8 cellular contexts compared by ENCODE assay signal in genomic region chr14:65103150-65103760, GRCh38. TPM values are rescaled to one million over a fixed set of nuclear protein-coding genes. Genes with fewer than 3 reads are reported as not detected.
DNase-seq lines count a peak whose midpoint lies in the region; ATAC-seq and TF ChIP-seq lines count a peak whose summit lies in the region.

No MANE protein-coding gene starts in this region.

- DNase-seq in NCI-H82 treated with DMSO at 0.1 percent for 48 hours (lab: John Stamatoyannopoulos, UW; ENCODE audit: unreplicated experiment) (peak; percentile 16), MCF 10A (ENCODE audit: unreplicated experiment) (peak; percentile 13), mesothelial cell of epicardium (ENCODE audit: low spot score in 2 of 2, unreplicated experiment in 2 of 2) (no peak), cerebellar nuclear complex (lab: John Stamatoyannopoulos, UW) (no peak), ecto neural progenitor cell (ENCODE audit: low spot score) (no peak)

- no peaks in the 10 kb centered on the region for H3K27me3 Mint-ChIP-seq in MCF 10A (ENCODE audit: insufficient read depth, unreplicated experiment)
- no peaks in the 10 kb centered on the region for H3K27me3 Mint-ChIP-seq in mesothelial cell of epicardium (ENCODE audit: low read depth)

- H3K27ac Mint-ChIP-seq in MCF 10A (ENCODE audit: low read depth, unreplicated experiment) (no peak overlapping the region), mesothelial cell of epicardium (peak overlapping the region; percentile 94)

- H3K9me3 Mint-ChIP-seq in MCF 10A (ENCODE audit: unreplicated experiment) (no peaks in the 10 kb centered on the region), mesothelial cell of epicardium (no peaks in the 10 kb centered on the region)

- POLR2A ChIA-PET in MCF 10A (lab: Yijun Ruan, JAX): interaction anchor here (0.6 to 2.1 kb wide), 11 partner anchors 9 to 1407 kb away, joined by 3 to 15 read pairs (median 4); partner anchors contain the start of genes CHURC1, FNTB and GPHN

- intact Hi-C loops in MCF 10A (cut with micrococcal nuclease): loop anchor here (5.0 kb wide), 1 partner anchor 59 kb away; no protein-coding TSS in a partner anchor

- peaks cover 17% of the 10 kb centered on the region for H3K4me1 Mint-ChIP-seq in MCF 10A (ENCODE audit: insufficient read depth, unreplicated experiment)
- H3K4me1 Mint-ChIP-seq in mesothelial cell of epicardium: peaks cover 16% of the 10 kb centered on the region

- ATAC-seq in GM19455 (IDR thresholded peaks at IDR 0.05; ENCODE audit: unreplicated experiment) (peak; percentile 13), GM21515 (IDR thresholded peaks at IDR 0.05; ENCODE audit: unreplicated experiment) (no peak)

- H3K4me3 Mint-ChIP-seq in MCF 10A (ENCODE audit: unreplicated experiment) (peak overlapping the region; percentile 74), mesothelial cell of epicardium (peak overlapping the region; percentile 100)

- TSS peak; percentile 84 for BruUV-seq in MCF 10A (replicated peaks; lab: Mats Ljungman, UMichigan)

- H3K36me3 Mint-ChIP-seq in MCF 10A (ENCODE audit: insufficient read depth, unreplicated experiment) (peaks cover 22% of the 10 kb centered on the region), mesothelial cell of epicardium (peaks cover 6% of the 10 kb centered on the region)

- CTCF ChIA-PET in MCF 10A (lab: Yijun Ruan, JAX): interaction anchor here (0.6 to 0.7 kb wide), 4 partner anchors 8 to 552 kb away, joined by 3 read pairs; no protein-coding TSS in a partner anchor

- H3K27ac ChIP-seq in C4-2B: peak overlapping the region; percentile 75

- peak; percentile 73 for TF ChIP-seq CTCF in C4-2B (conservative IDR thresholded peaks at IDR 0.05)
- TF ChIP-seq CTCF in MCF 10A (IDR thresholded peaks at IDR 0.05; ENCODE audit: unreplicated experiment): no peak
- TF ChIP-seq CTCF in mesothelial cell of epicardium (IDR thresholded peaks at IDR 0.05; ENCODE audit: unreplicated experiment): no peak

RNA-seq across cellular contexts. Expression of gene MAX, which starts 0.9 kb away (rescaled TPM):
- total RNA-seq in MCF 10A (2022) (116 and 125 TPM in 2 replicates), mesothelial cell of epicardium (73.1 to 87.9 TPM (median 83.2 TPM) in 3 replicates)

Comparison
In these comparisons a context has a peak if more than half of its experiments do, and no peak if none do; other contexts are left out.
1. DNase-seq: peak in NCI-H82 treated with DMSO at 0.1 percent for 48 hours (single experiment) and MCF 10A (single experiment); none in mesothelial cell of epicardium (0 of 2), cerebellar nuclear complex (0 of 2) and ecto neural progenitor cell (single experiment).